In the genomic region with DNA sequence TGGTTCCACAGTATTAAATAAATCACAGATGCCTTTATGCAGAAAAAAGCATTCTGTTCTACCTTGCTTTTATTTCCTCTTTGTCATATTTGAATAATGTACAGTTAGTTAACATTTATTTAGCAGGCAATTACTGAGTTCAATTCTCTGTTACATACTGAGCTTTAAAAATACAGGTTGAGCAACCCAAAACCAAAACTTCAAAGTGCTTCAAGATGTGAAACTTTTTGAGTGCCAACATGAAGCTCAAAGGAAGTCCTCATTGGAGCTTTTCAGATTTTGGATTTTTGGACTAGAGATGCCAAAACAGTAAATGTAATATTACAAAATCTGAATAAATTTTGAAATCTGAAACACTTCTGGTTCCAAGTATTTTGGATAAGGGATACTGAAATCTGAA, we compare ENCODE assay signal across 22 cellular contexts. TPM values are rescaled to one million over a fixed set of nuclear protein-coding genes. Genes with fewer than 3 reads are reported as not detected.
DNase-seq lines count a peak whose midpoint lies in the region; ATAC-seq and TF ChIP-seq lines count a peak whose summit lies in the region.
"Had no signal": no experiment of that assay in that cellular context is flagged by ENCODE, and none has a peak within 500 bp of the region (broad histone marks: within the 10 kb centered on the region; RNA-seq: fewer than 3 reads in every experiment).

No MANE protein-coding gene starts in this region.

- CTCF ChIA-PET in Panc1 (lab: Charles Lee) = no interaction called here
- CTCF ChIA-PET in WTC11 (lab: Charles Lee) = no interaction called here

- H3K27me3 Mint-ChIP-seq in WTC11 (ENCODE audit: low read depth) = no peaks in the 10 kb centered on the region
- H3K27me3 Mint-ChIP-seq: CD4-positive, alpha-beta T cell had no signal

- ATAC-seq in Right ventricle myocardium inferior (no peak), Panc1 (no peak), gastrocnemius medialis (peak; percentile 44 to 45), left colon (no peak), WTC11 (no peak)

- H3K27ac ChIP-seq in left ventricle myocardium inferior (replicated peaks) (peak overlapping the region; percentile 56), Panc1 (ENCODE audit: low read length) (peak overlapping the region; percentile 100; the same call in 1 of the 2 replicates), gastrocnemius medialis (no peak overlapping the region)

- H3K36me3 Mint-ChIP-seq in WTC11 = peaks cover 50% of the 10 kb centered on the region

- intact Hi-C loops in left ventricle myocardium inferior (cut with micrococcal nuclease) (no loop called here), Right ventricle myocardium inferior (cut with DNase I) (no loop called here), Panc1 (cut with micrococcal nuclease; ENCODE audit: unreplicated experiment) (no loop called here), gastrocnemius medialis (cut with DNase I; ENCODE audit: low total_unique reads) (loop anchor here (10.0 kb wide), 1 partner anchor 1916 kb away; no protein-coding TSS in a partner anchor), left colon (cut with DNase I, micrococcal nuclease) (no loop called here)

- TF ChIP-seq CTCF in left ventricle myocardium inferior (IDR thresholded peaks at IDR 0.05; ENCODE audit: borderline replicate concordance) = no peak
- no peak for TF ChIP-seq CTCF in Panc1 (IDR thresholded peaks at IDR 0.05)
- no peak for TF ChIP-seq CTCF in gastrocnemius medialis (IDR thresholded peaks at IDR 0.05 in 4 of 5, conservative IDR thresholded peaks at IDR 0.05 in 1 of 5)
- no peak for TF ChIP-seq CTCF in WTC11 (IDR thresholded peaks at IDR 0.05)

- H3K27ac Mint-ChIP-seq in WTC11 = no peak overlapping the region
- H3K27ac Mint-ChIP-seq: CD4-positive, alpha-beta T cell; HFFc6 had no signal

- peaks cover 3% of the 10 kb centered on the region for H3K4me1 Mint-ChIP-seq in WTC11

- H3K9me3 ChIP-seq in left ventricle myocardium inferior (replicated peaks) (no peaks in the 10 kb centered on the region), Panc1 (ENCODE audit: control insufficient read depth, insufficient read depth, low read depth, low read length) (peaks cover 13% of the 10 kb centered on the region; the same call in 1 of the 2 replicates), gastrocnemius medialis (no peaks in the 10 kb centered on the region)
- H3K9me3 ChIP-seq: BE2C had no signal

- no peak for DNase-seq in left ventricle myocardium inferior
- no peak for DNase-seq in Right ventricle myocardium inferior (ENCODE audit: missing footprints)
- DNase-seq in Panc1 (ENCODE audit: low read depth, low spot score) = no peak
- DNase-seq in fibroblast of peridontal ligament (ENCODE audit: extremely low read depth) = peak; percentile 82
- DNase-seq in gastrocnemius medialis = no peak
- DNase-seq in left colon = no peak
- no peak for DNase-seq in activated CD4-positive, alpha-beta T cell treated with anti-CD3 and anti-CD28 coated beads, Interleukin-2, amount 50 U/mL, for 4 hours
- DNase-seq in WTC11 (ENCODE audit: low spot score) = no peak
- DNase-seq: 8988T; BE2C; CD4-positive, alpha-beta T cell; DMS53; EL; H7; HFFc6; NCI-H1048; NCI-H146; NCI-H2029 treated with DMSO at 0.1 percent for 48 hours; NCI-H2171; NCI-H526 treated with DMSO at 0.1 percent for 48 hours; SHP77; SK-N-SH had no signal

- H3K36me3 ChIP-seq in left ventricle myocardium inferior (peaks cover 54% of the 10 kb centered on the region), Panc1 (ENCODE audit: control insufficient read depth, insufficient read depth, low read length) (peaks cover 25% of the 10 kb centered on the region; the same call in 1 of the 2 replicates), gastrocnemius medialis (peaks cover 0 to 46% of the 10 kb centered on the region in 2 donors)

- POLR2A ChIA-PET in Panc1 (lab: Charles Lee) = no interaction called here
- POLR2A ChIA-PET in WTC11 (lab: Charles Lee) = no interaction called here

- no peak overlapping the region for H3K4me3 Mint-ChIP-seq in WTC11
- H3K4me3 Mint-ChIP-seq: CD4-positive, alpha-beta T cell; HFFc6 had no signal

- no peak for TF ChIP-seq POLR2A in gastrocnemius medialis (IDR thresholded peaks at IDR 0.05)

- in situ Hi-C loops in Panc1 (cut with HindIII; ENCODE audit: low pct_unique_long_range_greater_than_20kb, low sequenced_read_pairs) (no loop called here), gastrocnemius medialis (cut with MboI; ENCODE audit: low sequenced_read_pairs in 4 of 4) (no loop called here)

- H3K4me1 ChIP-seq in left ventricle myocardium inferior (peaks cover 8% of the 10 kb centered on the region), Panc1 (ENCODE audit: control insufficient read depth, insufficient read depth, low read length) (peaks cover 3% of the 10 kb centered on the region), gastrocnemius medialis (peaks cover 0 to 1% of the 10 kb centered on the region in 2 donors)
- H3K4me1 ChIP-seq: BE2C had no signal

- H3K9me3 Mint-ChIP-seq in WTC11 = no peaks in the 10 kb centered on the region
- H3K9me3 Mint-ChIP-seq: CD4-positive, alpha-beta T cell; HFFc6 had no signal

- no TSS peak for BruUV-seq in Panc1 (replicated peaks; lab: Mats Ljungman, UMichigan)

- H3K4me3 ChIP-seq in left ventricle myocardium inferior (no peak overlapping the region), Panc1 (ENCODE audit: low read depth in 2 of 2, low read length in 2 of 2) (no peak overlapping the region), gastrocnemius medialis (no peak overlapping the region)

- H3K27me3 ChIP-seq in left ventricle myocardium inferior (ENCODE audit: low read depth) (no peaks in the 10 kb centered on the region), Panc1 (ENCODE audit: control insufficient read depth, insufficient read depth, low read length) (no peaks in the 10 kb centered on the region), gastrocnemius medialis (no peaks in the 10 kb centered on the region)
- H3K27me3 ChIP-seq: BE2C had no signal

TF ChIP-seq in WTC11, 78 proteins besides CTCF, POLR2A, EP300 and RAD21 (continues in another document):
- TF ChIP-seq ZNF423 (CRISPR knock-in tag; IDR thresholded peaks at IDR 0.05) = no peak
- TF ChIP-seq, protein P1, sequence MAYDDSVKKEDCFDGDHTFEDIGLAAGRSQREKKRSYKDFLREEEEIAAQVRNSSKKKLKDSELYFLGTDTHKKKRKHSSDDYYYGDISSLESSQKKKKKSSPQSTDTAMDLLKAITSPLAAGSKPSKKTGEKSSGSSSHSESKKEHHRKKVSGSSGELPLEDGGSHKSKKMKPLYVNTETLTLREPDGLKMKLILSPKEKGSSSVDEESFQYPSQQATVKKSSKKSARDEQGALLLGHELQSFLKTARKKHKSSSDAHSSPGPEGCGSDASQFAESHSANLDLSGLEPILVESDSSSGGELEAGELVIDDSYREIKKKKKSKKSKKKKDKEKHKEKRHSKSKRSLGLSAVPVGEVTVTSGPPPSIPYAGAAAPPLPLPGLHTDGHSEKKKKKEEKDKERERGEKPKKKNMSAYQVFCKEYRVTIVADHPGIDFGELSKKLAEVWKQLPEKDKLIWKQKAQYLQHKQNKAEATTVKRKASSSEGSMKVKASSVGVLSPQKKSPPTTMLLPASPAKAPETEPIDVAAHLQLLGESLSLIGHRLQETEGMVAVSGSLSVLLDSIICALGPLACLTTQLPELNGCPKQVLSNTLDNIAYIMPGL (CRISPR knock-in tag; IDR thresholded peaks at IDR 0.05) = no peak
- TF ChIP-seq, protein P2, sequence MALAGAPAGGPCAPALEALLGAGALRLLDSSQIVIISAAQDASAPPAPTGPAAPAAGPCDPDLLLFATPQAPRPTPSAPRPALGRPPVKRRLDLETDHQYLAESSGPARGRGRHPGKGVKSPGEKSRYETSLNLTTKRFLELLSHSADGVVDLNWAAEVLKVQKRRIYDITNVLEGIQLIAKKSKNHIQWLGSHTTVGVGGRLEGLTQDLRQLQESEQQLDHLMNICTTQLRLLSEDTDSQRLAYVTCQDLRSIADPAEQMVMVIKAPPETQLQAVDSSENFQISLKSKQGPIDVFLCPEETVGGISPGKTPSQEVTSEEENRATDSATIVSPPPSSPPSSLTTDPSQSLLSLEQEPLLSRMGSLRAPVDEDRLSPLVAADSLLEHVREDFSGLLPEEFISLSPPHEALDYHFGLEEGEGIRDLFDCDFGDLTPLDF (CRISPR knock-in tag; IDR thresholded peaks at IDR 0.05) = no peak
- TF ChIP-seq, protein P3, sequence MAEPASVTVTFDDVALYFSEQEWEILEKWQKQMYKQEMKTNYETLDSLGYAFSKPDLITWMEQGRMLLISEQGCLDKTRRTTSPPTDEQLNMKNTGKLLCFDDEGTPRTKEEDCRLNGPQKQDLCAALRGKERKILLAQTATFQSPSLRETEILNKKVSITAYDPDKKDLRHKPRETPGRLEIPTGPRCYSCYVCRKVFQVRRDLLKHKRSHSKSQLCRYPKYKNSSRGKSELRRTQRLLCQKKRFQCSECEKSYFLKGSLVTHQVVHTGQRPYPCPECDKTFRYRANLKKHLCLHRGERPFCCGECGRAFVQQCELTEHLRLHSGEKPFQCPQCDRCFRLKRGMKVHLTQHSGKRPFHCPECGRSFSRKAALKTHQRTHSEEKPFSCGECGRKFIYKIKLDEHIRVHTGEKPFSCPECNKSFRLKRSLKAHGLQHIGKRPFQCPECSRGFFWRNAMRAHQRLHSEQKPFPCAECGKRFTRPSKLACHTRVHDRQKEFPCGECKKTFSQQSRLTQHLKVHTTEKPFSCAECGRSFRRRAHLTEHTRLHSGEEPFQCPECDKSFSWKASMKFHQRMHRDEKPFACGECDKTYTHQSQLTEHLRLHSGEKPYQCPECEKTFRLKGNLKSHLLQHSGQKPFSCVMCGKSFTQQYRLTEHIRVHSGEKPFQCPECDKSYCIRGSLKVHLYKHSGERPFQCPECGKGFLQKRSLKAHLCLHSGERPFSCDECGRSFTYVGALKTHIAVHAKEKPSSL (CRISPR knock-in tag; conservative IDR thresholded peaks at IDR 0.05) = no peak
- no peak for TF ChIP-seq SMAD4 (CRISPR knock-in tag; IDR thresholded peaks at IDR 0.05)
- TF ChIP-seq OVOL2 (CRISPR knock-in tag; IDR thresholded peaks at IDR 0.05; ENCODE audit: borderline replicate concordance) = no peak
- no peak for TF ChIP-seq IRF2 (CRISPR knock-in tag; IDR thresholded peaks at IDR 0.05; ENCODE audit: borderline replicate concordance, low read depth)

RNA-seq across cellular contexts. Expression of a gene that starts 54.1 kb away (rescaled TPM):
- total RNA-seq in left ventricle myocardium inferior (157 TPM), Right ventricle myocardium inferior (140 TPM), Panc1 (2021; ENCODE audit: unreplicated experiment) (63.0 TPM), gastrocnemius medialis (100 to 1,000 TPM in 1 of 4 donors, 10 to 100 TPM in 3; 77.7 to 101 (median 87.3) TPM), left colon (10 to 100 TPM; 41.6 to 51.8 TPM), WTC11 (2021) (39.1 to 43.4 TPM (median 40.9 TPM) in 3 replicates)
- polyA plus RNA-seq in Panc1 (2012; ENCODE audit: insufficient read length) = 35.1 TPM

RNA-seq across cellular contexts. Expression of a gene that starts 54.3 kb away (rescaled TPM):
- 24.3 TPM for total RNA-seq in left ventricle myocardium inferior
- 24.6 TPM for total RNA-seq in Right ventricle myocardium inferior
- total RNA-seq in Panc1 (2021; ENCODE audit: unreplicated experiment) = 42.6 TPM
- polyA plus RNA-seq in Panc1 (2012; ENCODE audit: insufficient read length) = 25.5 TPM
- 10 to 100 TPM; 22.5 to 49.1 (median 31.5) TPM for total RNA-seq in gastrocnemius medialis
- 100 to 1,000 TPM in 1 of 2 donors, 10 to 100 TPM in 1; 26.4 to 100 TPM for total RNA-seq in left colon
- total RNA-seq in WTC11 (2021) = 24.3 to 26.9 TPM (median 25.9 TPM) in 3 replicates

Comparison
In these comparisons a context has a peak if more than half of its experiments do, and no peak if none do; other contexts are left out.
1. H3K27ac ChIP-seq: peak in left ventricle myocardium inferior (single experiment) and Panc1 (single experiment); none in gastrocnemius medialis (0 of 4).
2. ATAC-seq: peak in gastrocnemius medialis (2 of 2); none in Right ventricle myocardium inferior (single experiment), Panc1 (single experiment), left colon (single experiment) and WTC11 (single experiment).